1 cellular context compared by ENCODE assay signal in the genomic region with DNA sequence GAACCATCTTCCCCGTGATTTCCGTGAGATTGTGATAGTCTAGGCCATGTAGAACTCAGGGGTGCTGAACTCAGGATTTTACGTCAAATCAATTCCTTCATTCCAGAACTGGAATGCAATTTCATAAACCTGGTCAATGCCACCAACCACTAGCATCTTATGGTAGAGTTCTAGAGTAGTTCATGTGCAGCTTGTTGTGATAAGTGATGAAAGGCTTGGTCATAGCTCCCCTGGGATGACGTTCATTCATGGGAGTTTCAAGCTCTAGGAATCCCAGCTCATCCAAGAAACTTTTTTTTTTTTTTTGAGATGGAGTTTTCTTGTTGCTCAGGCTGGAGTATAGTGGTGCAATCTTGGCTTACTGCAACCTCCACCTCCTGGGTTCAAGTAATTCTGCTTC.
TF ChIP-seq lines count a peak whose summit lies in the region.

No MANE protein-coding gene starts in this region.

TF ChIP-seq in GM23338, 12 proteins besides CTCF, POLR2A, EP300 and RAD21:
- TF ChIP-seq CREB1 (CRISPR knock-in tag; IDR thresholded peaks at IDR 0.05; ENCODE audit: low read depth), result no peak
- TF ChIP-seq ZNF114 (CRISPR knock-in tag; IDR thresholded peaks at IDR 0.05), result no peak
- TF ChIP-seq, protein P1, sequence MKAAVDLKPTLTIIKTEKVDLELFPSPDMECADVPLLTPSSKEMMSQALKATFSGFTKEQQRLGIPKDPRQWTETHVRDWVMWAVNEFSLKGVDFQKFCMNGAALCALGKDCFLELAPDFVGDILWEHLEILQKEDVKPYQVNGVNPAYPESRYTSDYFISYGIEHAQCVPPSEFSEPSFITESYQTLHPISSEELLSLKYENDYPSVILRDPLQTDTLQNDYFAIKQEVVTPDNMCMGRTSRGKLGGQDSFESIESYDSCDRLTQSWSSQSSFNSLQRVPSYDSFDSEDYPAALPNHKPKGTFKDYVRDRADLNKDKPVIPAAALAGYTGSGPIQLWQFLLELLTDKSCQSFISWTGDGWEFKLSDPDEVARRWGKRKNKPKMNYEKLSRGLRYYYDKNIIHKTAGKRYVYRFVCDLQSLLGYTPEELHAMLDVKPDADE (IDR thresholded peaks at IDR 0.05), result no peak
- no peak for TF ChIP-seq EZH2phosphoT487 (IDR thresholded peaks at IDR 0.05; ENCODE audit: unreplicated experiment)
- no peak for TF ChIP-seq EZH2 (IDR thresholded peaks at IDR 0.05; ENCODE audit: low read depth, unreplicated experiment)
- TF ChIP-seq ZNF462 (CRISPR knock-in tag; IDR thresholded peaks at IDR 0.05), result no peak
- TF ChIP-seq ZNF331 (CRISPR knock-in tag; IDR thresholded peaks at IDR 0.05; ENCODE audit: low read depth), result no peak
- TF ChIP-seq, protein P2, sequence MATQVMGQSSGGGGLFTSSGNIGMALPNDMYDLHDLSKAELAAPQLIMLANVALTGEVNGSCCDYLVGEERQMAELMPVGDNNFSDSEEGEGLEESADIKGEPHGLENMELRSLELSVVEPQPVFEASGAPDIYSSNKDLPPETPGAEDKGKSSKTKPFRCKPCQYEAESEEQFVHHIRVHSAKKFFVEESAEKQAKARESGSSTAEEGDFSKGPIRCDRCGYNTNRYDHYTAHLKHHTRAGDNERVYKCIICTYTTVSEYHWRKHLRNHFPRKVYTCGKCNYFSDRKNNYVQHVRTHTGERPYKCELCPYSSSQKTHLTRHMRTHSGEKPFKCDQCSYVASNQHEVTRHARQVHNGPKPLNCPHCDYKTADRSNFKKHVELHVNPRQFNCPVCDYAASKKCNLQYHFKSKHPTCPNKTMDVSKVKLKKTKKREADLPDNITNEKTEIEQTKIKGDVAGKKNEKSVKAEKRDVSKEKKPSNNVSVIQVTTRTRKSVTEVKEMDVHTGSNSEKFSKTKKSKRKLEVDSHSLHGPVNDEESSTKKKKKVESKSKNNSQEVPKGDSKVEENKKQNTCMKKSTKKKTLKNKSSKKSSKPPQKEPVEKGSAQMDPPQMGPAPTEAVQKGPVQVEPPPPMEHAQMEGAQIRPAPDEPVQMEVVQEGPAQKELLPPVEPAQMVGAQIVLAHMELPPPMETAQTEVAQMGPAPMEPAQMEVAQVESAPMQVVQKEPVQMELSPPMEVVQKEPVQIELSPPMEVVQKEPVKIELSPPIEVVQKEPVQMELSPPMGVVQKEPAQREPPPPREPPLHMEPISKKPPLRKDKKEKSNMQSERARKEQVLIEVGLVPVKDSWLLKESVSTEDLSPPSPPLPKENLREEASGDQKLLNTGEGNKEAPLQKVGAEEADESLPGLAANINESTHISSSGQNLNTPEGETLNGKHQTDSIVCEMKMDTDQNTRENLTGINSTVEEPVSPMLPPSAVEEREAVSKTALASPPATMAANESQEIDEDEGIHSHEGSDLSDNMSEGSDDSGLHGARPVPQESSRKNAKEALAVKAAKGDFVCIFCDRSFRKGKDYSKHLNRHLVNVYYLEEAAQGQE (IDR thresholded peaks at IDR 0.05; ENCODE audit: unreplicated experiment), result no peak
- TF ChIP-seq NANOG (IDR thresholded peaks at IDR 0.05; ENCODE audit: borderline replicate concordance), result no peak
